26 cellular contexts compared by ENCODE assay signal in the genomic region with DNA sequence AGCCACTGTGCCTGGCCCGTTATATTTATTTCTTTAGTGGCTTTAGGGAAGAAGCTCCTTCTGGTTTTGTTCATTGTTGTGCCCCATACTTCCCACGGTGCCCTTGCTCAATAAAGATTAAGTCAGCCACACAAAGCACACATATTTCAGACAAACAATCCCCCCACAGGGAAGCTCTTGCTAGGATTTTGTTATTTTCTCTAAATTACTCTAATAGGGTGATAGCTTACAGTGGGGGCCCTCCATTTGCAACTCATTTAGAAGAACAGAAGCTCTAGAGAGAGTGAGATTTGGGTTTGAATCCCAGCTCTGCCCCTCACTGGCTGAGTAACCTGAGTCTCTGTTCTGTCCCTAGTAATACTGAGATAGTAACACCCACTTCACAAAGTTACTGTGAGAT.
DNase-seq lines count a peak whose midpoint lies in the region; ATAC-seq and TF ChIP-seq lines count a peak whose summit lies in the region.
"Had no signal": no experiment of that assay in that cellular context is flagged by ENCODE, and none has a peak within 500 bp of the region (broad histone marks: within the 10 kb centered on the region; RNA-seq: fewer than 3 reads in every experiment).

No MANE protein-coding gene starts in this region.

- H4K91ac ChIP-seq in H9 (ENCODE audit: insufficient read length, low read depth, low read length): no peak overlapping the region

- WGBS in H9 (ENCODE audit: extremely low coverage, insufficient read length, low lambda C conversion rate): no CpG with 5 or more reads among the region's 2 CpGs
- WGBS in HUES64: 52% methylated on average over 2 of the region's 2 CpGs
- 75% methylated on average over 2 of the region's 2 CpGs; no CpG with 5 or more reads in 1 of the 2 experiments for WGBS in endodermal cell (ENCODE audit: insufficient coverage in 1 of 2, insufficient read length in 1 of 2), 2 experiments

- H2AFZ ChIP-seq in H9 (ENCODE audit: low read length) (no peak overlapping the region), neural progenitor cell (replicated peaks) (no peak overlapping the region)

- H2BK120ac ChIP-seq in H9 (ENCODE audit: low read depth, low read length, poor library complexity, severe bottlenecking): no peak overlapping the region

- H3K23me2 ChIP-seq in H9 (ENCODE audit: insufficient read length, low read depth, low read length, poor library complexity, severe bottlenecking): peaks cover 10% of the 10 kb centered on the region

- H3K4me1 ChIP-seq in H9 (ENCODE audit: insufficient read depth, low read length) (peaks cover 14% of the 10 kb centered on the region), HUES64 (ENCODE audit: insufficient read depth, low read length) (peaks cover 51% of the 10 kb centered on the region), endodermal cell (ENCODE audit: control insufficient read depth, insufficient read depth, low read length) (peaks cover 8% of the 10 kb centered on the region), neural progenitor cell (peaks cover 47% of the 10 kb centered on the region)
- H3K4me1 ChIP-seq: BE2C, BLaER1 had no signal

- H2AK5ac ChIP-seq in H9 (ENCODE audit: insufficient read length, low read length): no peak overlapping the region

- H3K23ac ChIP-seq in H9 (ENCODE audit: insufficient read length, low read depth, low read length): no peak overlapping the region

- no peaks in the 10 kb centered on the region for H3K27me3 ChIP-seq in H9 (ENCODE audit: insufficient read depth, low read length)
- H3K27me3 ChIP-seq in HUES64 (ENCODE audit: insufficient read depth, low read length): no peaks in the 10 kb centered on the region
- H3K27me3 ChIP-seq in endodermal cell (ENCODE audit: control insufficient read depth, insufficient read depth, low read length, poor library complexity, severe bottlenecking): no peaks in the 10 kb centered on the region
- H3K27me3 ChIP-seq in neural progenitor cell: no peaks in the 10 kb centered on the region
- H3K27me3 ChIP-seq: BE2C, BLaER1 had no signal

- H3K36me3 ChIP-seq in HUES64 (ENCODE audit: insufficient read depth, low read length) (no peaks in the 10 kb centered on the region), endodermal cell (ENCODE audit: control insufficient read depth, insufficient read depth, low read length) (no peaks in the 10 kb centered on the region), neural progenitor cell (no peaks in the 10 kb centered on the region)
- H3K36me3 ChIP-seq: BE2C, BLaER1 had no signal

- H3T11ph ChIP-seq in H9 (ENCODE audit: low read length): no peak overlapping the region

- H4K8ac ChIP-seq in H9 (replicated peaks; ENCODE audit: insufficient read length, low read depth, low read length): no peak overlapping the region

- H3F3A ChIP-seq in neural progenitor cell (ENCODE audit: low read depth): peaks cover 46% of the 10 kb centered on the region

- no peak overlapping the region for H3K4ac ChIP-seq in H9 (ENCODE audit: low read depth, low read length)

- no peak overlapping the region for H2BK20ac ChIP-seq in H9 (ENCODE audit: low read depth, low read length, poor library complexity, severe bottlenecking)

- H3K9me3 Mint-ChIP-seq in H9: peaks cover 14 to 16% of the 10 kb centered on the region in 2 experiments
- H3K9me3 Mint-ChIP-seq in endodermal cell: peaks cover 15% of the 10 kb centered on the region
- H3K9me3 Mint-ChIP-seq in neural progenitor cell: peaks cover 4% of the 10 kb centered on the region

- no peak overlapping the region for H3K4me3 ChIP-seq in HUES64 (ENCODE audit: low read length)
- no peak overlapping the region for H3K4me3 ChIP-seq in endodermal cell (ENCODE audit: low read length)
- H3K4me3 ChIP-seq in neural progenitor cell: no peak overlapping the region
- H3K4me3 ChIP-seq: BLaER1, GM12878 had no signal

- no peak overlapping the region for H3K18ac ChIP-seq in H9 (ENCODE audit: insufficient read length, low read depth, low read length)

- H3K79me2 ChIP-seq in H9 (ENCODE audit: insufficient read depth, low read length) (peaks cover 9% of the 10 kb centered on the region; the same call in 1 of the 2 replicates), neural progenitor cell (ENCODE audit: low read depth) (no peaks in the 10 kb centered on the region)

- no peak overlapping the region for H3K14ac ChIP-seq in H9 (ENCODE audit: insufficient read depth, low read length)

- peak; percentile 63 for DNase-seq in H9
- peak; percentile 57 for DNase-seq in endodermal cell
- peak; percentile 50 for DNase-seq in neural progenitor cell (ENCODE audit: low spot score)
- DNase-seq in substantia nigra (lab: John Stamatoyannopoulos, UW): no peak
- no peak for DNase-seq in NCI-H2196 (lab: John Stamatoyannopoulos, UW; ENCODE audit: unreplicated experiment)
- no peak for DNase-seq in medulla oblongata (ENCODE audit: extremely low spot score)
- DNase-seq: 8988T; ACHN; BE2C; C1 segment of cervical spinal cord; CD4-positive, alpha-beta memory T cell; CD4-positive, CD25-positive, alpha-beta regulatory T cell; CD8-positive, alpha-beta memory T cell; COR-L47; DMS 273 treated with DMSO at 0.1 percent for 48 hours; DMS153; DMS53; DMS79; DND-41; EL; GDM1 had no signal

- H3K27ac ChIP-seq in H9 (ENCODE audit: insufficient read length, low read depth, low read length) (no peak overlapping the region), HUES64 (ENCODE audit: low read depth, low read length) (peak overlapping the region; percentile 25; the same call in 1 of the 2 replicates), endodermal cell (ENCODE audit: low read depth, low read length) (no peak overlapping the region), neural progenitor cell (peak overlapping the region; percentile 39), substantia nigra (ENCODE audit: low read depth, low read length, poor library complexity, severe bottlenecking) (no peak overlapping the region)
- H3K27ac ChIP-seq: BLaER1 had no signal

- H3K36me3 Mint-ChIP-seq in H9 (ENCODE audit: insufficient read depth in 1 of 3, low read depth in 3 of 3): peaks cover 9 to 14% (median 11%) of the 10 kb centered on the region in 3 experiments
- peaks cover 2% of the 10 kb centered on the region for H3K36me3 Mint-ChIP-seq in endodermal cell (ENCODE audit: low read depth)
- H3K36me3 Mint-ChIP-seq in neural progenitor cell: no peaks in the 10 kb centered on the region
- H3K36me3 Mint-ChIP-seq: CD14-positive monocyte; CD4-positive, alpha-beta memory T cell; CD4-positive, CD25-positive, alpha-beta regulatory T cell; CD8-positive, alpha-beta memory T cell had no signal

- H3K9ac ChIP-seq in H9 (ENCODE audit: extremely low read depth, insufficient read length, low read length) (no peak overlapping the region), HUES64 (ENCODE audit: low read depth, low read length) (no peak overlapping the region), endodermal cell (ENCODE audit: extremely low read depth, low read length, poor library complexity, severe bottlenecking) (no peak overlapping the region), neural progenitor cell (no peak overlapping the region)
- H3K9ac ChIP-seq: BLaER1 had no signal

- no peak overlapping the region for H2BK5ac ChIP-seq in H9 (ENCODE audit: insufficient read length, low read length)

- no peak for ATAC-seq in HG03521 (IDR thresholded peaks at IDR 0.05; ENCODE audit: unreplicated experiment)
- ATAC-seq: GM12878 had no signal

- H3K56ac ChIP-seq in H9 (ENCODE audit: insufficient read length, low read depth, low read length): no peak overlapping the region

- H3K27me3 Mint-ChIP-seq in H9 (ENCODE audit: low read depth) (no peaks in the 10 kb centered on the region; the same call in 1 of the 2 replicates), endodermal cell (ENCODE audit: insufficient read depth) (no peaks in the 10 kb centered on the region), neural progenitor cell (ENCODE audit: insufficient read depth, low read depth) (peaks cover 2% of the 10 kb centered on the region)
- H3K27me3 Mint-ChIP-seq: CD4-positive, alpha-beta memory T cell; CD4-positive, CD25-positive, alpha-beta regulatory T cell had no signal

- H2BK15ac ChIP-seq in H9 (ENCODE audit: low read depth, low read length): no peak overlapping the region

- H3K79me1 ChIP-seq in H9 (ENCODE audit: insufficient read depth, low read depth, low read length, poor library complexity, severe bottlenecking): no peaks in the 10 kb centered on the region

- H3K4me3 Mint-ChIP-seq in H9 (peak overlapping the region in 1 of 2 experiments; percentile 48; a peak in 3 of 5 replicates), endodermal cell (no peak overlapping the region), neural progenitor cell (no peak overlapping the region)
- H3K4me3 Mint-ChIP-seq: CD14-positive monocyte; CD4-positive, alpha-beta memory T cell; CD4-positive, CD25-positive, alpha-beta regulatory T cell; CD8-positive, alpha-beta memory T cell had no signal

- H3K4me1 Mint-ChIP-seq in H9: peaks cover 52 to 54% of the 10 kb centered on the region in 2 experiments
- H3K4me1 Mint-ChIP-seq in endodermal cell: peaks cover 35% of the 10 kb centered on the region
- H3K4me1 Mint-ChIP-seq in neural progenitor cell: peaks cover 33% of the 10 kb centered on the region
- H3K4me1 Mint-ChIP-seq: CD14-positive monocyte; CD4-positive, CD25-positive, alpha-beta regulatory T cell; CD8-positive, alpha-beta memory T cell had no signal

- H4K20me1 ChIP-seq in H9 (ENCODE audit: control insufficient read depth, insufficient read depth, insufficient read length) (no peaks in the 10 kb centered on the region), neural progenitor cell (ENCODE audit: low read depth) (no peaks in the 10 kb centered on the region)
- H4K20me1 ChIP-seq: BLaER1 had no signal

- H3K9me3 ChIP-seq in H9 (ENCODE audit: control insufficient read depth, low read depth, low read length) (peaks cover 5% of the 10 kb centered on the region), HUES64 (ENCODE audit: insufficient read depth, low read depth, low read length) (peaks cover 8% of the 10 kb centered on the region), endodermal cell (ENCODE audit: control insufficient read depth, low read length) (peaks cover 9% of the 10 kb centered on the region), neural progenitor cell (ENCODE audit: low read depth) (peaks cover 4% of the 10 kb centered on the region)
- H3K9me3 ChIP-seq: BE2C had no signal

- H4K5ac ChIP-seq in H9 (ENCODE audit: insufficient read length, low read depth, low read length): no peak overlapping the region

- H2BK12ac ChIP-seq in H9 (ENCODE audit: insufficient read length, low read depth, low read length): no peak overlapping the region

- H3K27ac Mint-ChIP-seq in H9 (peak overlapping the region; percentile 68 to 92 (median 88)), endodermal cell (peak overlapping the region; percentile 39), neural progenitor cell (no peak overlapping the region)
- H3K27ac Mint-ChIP-seq: CD14-positive monocyte; CD4-positive, alpha-beta memory T cell; CD4-positive, CD25-positive, alpha-beta regulatory T cell had no signal

- no peak overlapping the region for H3K4me2 ChIP-seq in H9 (ENCODE audit: insufficient read depth, insufficient read length, low read length)
- no peak overlapping the region for H3K4me2 ChIP-seq in neural progenitor cell
- H3K4me2 ChIP-seq: BLaER1 had no signal

- TF ChIP-seq CTCF in H9 (conservative IDR thresholded peaks at IDR 0.05) (no peak), endodermal cell (conservative IDR thresholded peaks at IDR 0.05) (no peak), neural progenitor cell (IDR thresholded peaks at IDR 0.05) (no peak)

Comparison
In these comparisons a context has a peak if more than half of its experiments do, and no peak if none do; other contexts are left out.
1. DNase-seq: peak in H9 (single experiment), endodermal cell (single experiment) and neural progenitor cell (single experiment); none in substantia nigra (0 of 49), NCI-H2196 (single experiment) and medulla oblongata (single experiment).
2. H3K27ac ChIP-seq: peak in HUES64 (single experiment) and neural progenitor cell (single experiment); none in H9 (single experiment), endodermal cell (single experiment) and substantia nigra (single experiment).